In genomic region chr10:93496322-93497041, GRCh38 we compare ENCODE assay signal across 1 cellular context.
TF ChIP-seq lines count a peak whose summit lies in the region.

TSS of gene CEP55 (plus strand) at chr10:93496612. CDS start at chr10:93500052, 3,440 bp downstream.

TF ChIP-seq in HepG2, 621 proteins besides CTCF, POLR2A, EP300 and RAD21 (continued from another document and continues in another):
- 0 out of 2 replicates have a peak, but pooled peaks have one; percentile 48 for TF ChIP-seq HMGXB3 (CRISPR knock-in tag; IDR thresholded peaks at IDR 0.05; ENCODE audit: borderline replicate concordance)
- TF ChIP-seq POLR2AphosphoS2 (IDR thresholded peaks at IDR 0.05; ENCODE audit: low read depth, low read length), result no peak
- no peak for TF ChIP-seq ZBTB21 (CRISPR knock-in tag; IDR thresholded peaks at IDR 0.05)
- no peak for TF ChIP-seq SSRP1 (CRISPR knock-in tag; IDR thresholded peaks at IDR 0.05)
- TF ChIP-seq GTF2F1 (IDR thresholded peaks at IDR 0.05; ENCODE audit: low read length), result no peak
- no peak for TF ChIP-seq TRIM24 (CRISPR knock-in tag; IDR thresholded peaks at IDR 0.05)
- peak; percentile 88; the same call in 1 of the 2 replicates for TF ChIP-seq ZNF841 (CRISPR knock-in tag; IDR thresholded peaks at IDR 0.05; ENCODE audit: borderline replicate concordance)
- no peak for TF ChIP-seq ZSCAN30 (CRISPR knock-in tag; IDR thresholded peaks at IDR 0.05)
- TF ChIP-seq ZNF383 (CRISPR knock-in tag; IDR thresholded peaks at IDR 0.05; ENCODE audit: borderline replicate concordance), result no peak
- TF ChIP-seq GATAD2A (CRISPR knock-in tag; IDR thresholded peaks at IDR 0.05), result no peak
- TF ChIP-seq FOXM1 (CRISPR knock-in tag; IDR thresholded peaks at IDR 0.05), result peak; percentile 97
- TF ChIP-seq NFYB (CRISPR knock-in tag; IDR thresholded peaks at IDR 0.05), result peak; percentile 86
- TF ChIP-seq CBX1 (IDR thresholded peaks at IDR 0.05; ENCODE audit: low read depth), result peak; percentile 35
- TF ChIP-seq SMAD3 (CRISPR knock-in tag; IDR thresholded peaks at IDR 0.05), result no peak
- no peak for TF ChIP-seq PAWR (CRISPR knock-in tag; IDR thresholded peaks at IDR 0.05; ENCODE audit: borderline replicate concordance)
- no peak for TF ChIP-seq AHR (CRISPR knock-in tag; IDR thresholded peaks at IDR 0.05)
- no peak for TF ChIP-seq WIZ (CRISPR knock-in tag; IDR thresholded peaks at IDR 0.05)
- TF ChIP-seq ZNF839 (CRISPR knock-in tag; IDR thresholded peaks at IDR 0.05; ENCODE audit: borderline replicate concordance), result peak; percentile 64; the same call in 1 of the 2 replicates
- TF ChIP-seq, protein P1, sequence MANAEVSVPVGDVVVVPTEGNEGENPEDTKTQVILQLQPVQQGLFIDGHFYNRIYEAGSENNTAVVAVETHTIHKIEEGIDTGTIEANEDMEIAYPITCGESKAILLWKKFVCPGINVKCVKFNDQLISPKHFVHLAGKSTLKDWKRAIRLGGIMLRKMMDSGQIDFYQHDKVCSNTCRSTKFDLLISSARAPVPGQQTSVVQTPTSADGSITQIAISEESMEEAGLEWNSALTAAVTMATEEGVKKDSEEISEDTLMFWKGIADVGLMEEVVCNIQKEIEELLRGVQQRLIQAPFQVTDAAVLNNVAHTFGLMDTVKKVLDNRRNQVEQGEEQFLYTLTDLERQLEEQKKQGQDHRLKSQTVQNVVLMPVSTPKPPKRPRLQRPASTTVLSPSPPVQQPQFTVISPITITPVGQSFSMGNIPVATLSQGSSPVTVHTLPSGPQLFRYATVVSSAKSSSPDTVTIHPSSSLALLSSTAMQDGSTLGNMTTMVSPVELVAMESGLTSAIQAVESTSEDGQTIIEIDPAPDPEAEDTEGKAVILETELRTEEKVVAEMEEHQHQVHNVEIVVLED (CRISPR knock-in tag; IDR thresholded peaks at IDR 0.05; ENCODE audit: borderline replicate concordance), result peak; percentile 95
- TF ChIP-seq RFX5 (IDR thresholded peaks at IDR 0.05; ENCODE audit: low read depth, low read length), result no peak
- no peak; the same call in 1 of the 2 replicates for TF ChIP-seq NKX3-1 (CRISPR knock-in tag; IDR thresholded peaks at IDR 0.05)
- no peak for TF ChIP-seq MTF1 (CRISPR knock-in tag; IDR thresholded peaks at IDR 0.05)
- peak; percentile 97 for TF ChIP-seq TGIF2 (CRISPR knock-in tag; IDR thresholded peaks at IDR 0.05)
- TF ChIP-seq ZNF639 (CRISPR knock-in tag; conservative IDR thresholded peaks at IDR 0.05), result 0 out of 2 replicates have a peak, but pooled peaks have one; percentile 36
- TF ChIP-seq PHB2 (IDR thresholded peaks at IDR 0.05; ENCODE audit: partially characterized antibody), result no peak
- TF ChIP-seq ZNF773 (CRISPR knock-in tag; IDR thresholded peaks at IDR 0.05; ENCODE audit: borderline replicate concordance), result no peak
- TF ChIP-seq KMT2A (CRISPR knock-in tag; IDR thresholded peaks at IDR 0.05), result peak; percentile 97
- 0 out of 2 replicates have a peak, but pooled peaks have one; percentile 29 for TF ChIP-seq ZBTB14 (CRISPR knock-in tag; IDR thresholded peaks at IDR 0.05)
- 0 out of 2 replicates have a peak, but pooled peaks have one; percentile 55 for TF ChIP-seq RFXANK (CRISPR knock-in tag; IDR thresholded peaks at IDR 0.05)
- TF ChIP-seq ZSCAN22 (CRISPR knock-in tag; IDR thresholded peaks at IDR 0.05), result no peak
- no peak for TF ChIP-seq CHD4 (IDR thresholded peaks at IDR 0.05; ENCODE audit: borderline replicate concordance, low read length)
- peak; percentile 58; the same call in 1 of the 2 replicates for TF ChIP-seq ZBTB26 (CRISPR knock-in tag; IDR thresholded peaks at IDR 0.05; ENCODE audit: borderline replicate concordance)
- TF ChIP-seq ZNF775 (CRISPR knock-in tag; IDR thresholded peaks at IDR 0.05; ENCODE audit: borderline replicate concordance), result no peak
- peak; percentile 89; the same call in 1 of the 2 replicates for TF ChIP-seq PRDM10 (CRISPR knock-in tag; IDR thresholded peaks at IDR 0.05; ENCODE audit: low read depth)
- TF ChIP-seq ARID4A (CRISPR knock-in tag; IDR thresholded peaks at IDR 0.05; ENCODE audit: borderline replicate concordance), result peak; percentile 100
- TF ChIP-seq MTF2 (CRISPR knock-in tag; IDR thresholded peaks at IDR 0.05; ENCODE audit: borderline replicate concordance), result no peak
- TF ChIP-seq SRSF1 (optimal IDR thresholded peaks at IDR 0.05; ENCODE audit: low read depth, low read length), result no peak
- TF ChIP-seq GPN1 (CRISPR knock-in tag; IDR thresholded peaks at IDR 0.05; ENCODE audit: borderline replicate concordance), result no peak
- TF ChIP-seq, protein P2, sequence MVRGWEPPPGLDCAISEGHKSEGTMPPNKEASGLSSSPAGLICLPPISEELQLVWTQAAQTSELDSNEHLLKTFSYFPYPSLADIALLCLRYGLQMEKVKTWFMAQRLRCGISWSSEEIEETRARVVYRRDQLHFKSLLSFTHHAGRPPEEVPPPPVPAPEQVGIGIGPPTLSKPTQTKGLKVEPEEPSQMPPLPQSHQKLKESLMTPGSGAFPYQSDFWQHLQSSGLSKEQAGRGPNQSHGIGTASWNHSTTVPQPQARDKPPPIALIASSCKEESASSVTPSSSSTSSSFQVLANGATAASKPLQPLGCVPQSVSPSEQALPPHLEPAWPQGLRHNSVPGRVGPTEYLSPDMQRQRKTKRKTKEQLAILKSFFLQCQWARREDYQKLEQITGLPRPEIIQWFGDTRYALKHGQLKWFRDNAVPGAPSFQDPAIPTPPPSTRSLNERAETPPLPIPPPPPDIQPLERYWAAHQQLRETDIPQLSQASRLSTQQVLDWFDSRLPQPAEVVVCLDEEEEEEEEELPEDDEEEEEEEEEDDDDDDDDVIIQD (CRISPR knock-in tag; IDR thresholded peaks at IDR 0.05; ENCODE audit: low read depth), result 0 out of 2 replicates have a peak, but pooled peaks have one; percentile 24
